ENCODE assay signal across 1 cellular context in the genomic region with DNA sequence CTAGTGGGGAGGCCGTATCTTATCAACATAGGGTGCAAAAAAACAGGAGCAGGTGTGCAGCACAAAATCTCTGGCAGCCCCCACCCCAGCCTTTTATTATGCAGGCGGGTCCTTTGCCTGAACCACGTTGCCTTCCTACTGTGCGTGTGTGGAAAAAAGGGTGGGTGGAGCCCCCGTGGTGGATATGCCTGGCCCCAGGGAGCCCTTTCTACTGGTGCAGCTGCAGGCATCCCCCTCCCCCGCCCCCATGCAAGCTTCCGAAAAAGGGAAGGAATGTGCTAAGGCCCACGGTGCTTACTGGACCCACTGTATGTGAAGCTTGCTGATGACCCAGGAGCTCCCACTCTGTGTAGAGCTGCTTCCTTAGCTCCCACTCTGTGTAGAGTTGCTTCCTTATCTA.
TF ChIP-seq lines count a peak whose summit lies in the region.

No MANE protein-coding gene starts in this region.

TF ChIP-seq in H1, 55 proteins besides CTCF, POLR2A, EP300 and RAD21:
- 0 out of 2 replicates have a peak, but pooled peaks have one; percentile 19 for TF ChIP-seq KDM1A (IDR thresholded peaks at IDR 0.05; ENCODE audit: borderline replicate concordance, low read length)
- no peak for TF ChIP-seq EGR1 (IDR thresholded peaks at IDR 0.05; ENCODE audit: borderline replicate concordance, low read depth, low read length)
- TF ChIP-seq, protein P1, sequence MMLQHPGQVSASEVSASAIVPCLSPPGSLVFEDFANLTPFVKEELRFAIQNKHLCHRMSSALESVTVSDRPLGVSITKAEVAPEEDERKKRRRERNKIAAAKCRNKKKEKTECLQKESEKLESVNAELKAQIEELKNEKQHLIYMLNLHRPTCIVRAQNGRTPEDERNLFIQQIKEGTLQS (IDR thresholded peaks at IDR 0.05; ENCODE audit: insufficient read depth, low read depth, low read length), result no peak
- peak; percentile 2; the same call in 1 of the 2 replicates for TF ChIP-seq TEAD4 (IDR thresholded peaks at IDR 0.05; ENCODE audit: low read depth, low read length)
TF ChIP-seq in H1: peak in this region for 2.
